1 cellular context compared by ENCODE assay signal in genomic region chr5:178234753-178235599, GRCh38.
TF ChIP-seq lines count a peak whose summit lies in the region.

No MANE protein-coding gene starts in this region.

TF ChIP-seq in GM12878, 131 proteins besides CTCF, POLR2A, EP300 and RAD21:
- TF ChIP-seq, protein P1, sequence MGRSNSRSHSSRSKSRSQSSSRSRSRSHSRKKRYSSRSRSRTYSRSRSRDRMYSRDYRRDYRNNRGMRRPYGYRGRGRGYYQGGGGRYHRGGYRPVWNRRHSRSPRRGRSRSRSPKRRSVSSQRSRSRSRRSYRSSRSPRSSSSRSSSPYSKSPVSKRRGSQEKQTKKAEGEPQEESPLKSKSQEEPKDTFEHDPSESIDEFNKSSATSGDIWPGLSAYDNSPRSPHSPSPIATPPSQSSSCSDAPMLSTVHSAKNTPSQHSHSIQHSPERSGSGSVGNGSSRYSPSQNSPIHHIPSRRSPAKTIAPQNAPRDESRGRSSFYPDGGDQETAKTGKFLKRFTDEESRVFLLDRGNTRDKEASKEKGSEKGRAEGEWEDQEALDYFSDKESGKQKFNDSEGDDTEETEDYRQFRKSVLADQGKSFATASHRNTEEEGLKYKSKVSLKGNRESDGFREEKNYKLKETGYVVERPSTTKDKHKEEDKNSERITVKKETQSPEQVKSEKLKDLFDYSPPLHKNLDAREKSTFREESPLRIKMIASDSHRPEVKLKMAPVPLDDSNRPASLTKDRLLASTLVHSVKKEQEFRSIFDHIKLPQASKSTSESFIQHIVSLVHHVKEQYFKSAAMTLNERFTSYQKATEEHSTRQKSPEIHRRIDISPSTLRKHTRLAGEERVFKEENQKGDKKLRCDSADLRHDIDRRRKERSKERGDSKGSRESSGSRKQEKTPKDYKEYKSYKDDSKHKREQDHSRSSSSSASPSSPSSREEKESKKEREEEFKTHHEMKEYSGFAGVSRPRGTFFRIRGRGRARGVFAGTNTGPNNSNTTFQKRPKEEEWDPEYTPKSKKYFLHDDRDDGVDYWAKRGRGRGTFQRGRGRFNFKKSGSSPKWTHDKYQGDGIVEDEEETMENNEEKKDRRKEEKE (IDR thresholded peaks at IDR 0.05), result no peak
- TF ChIP-seq SPI1 (IDR thresholded peaks at IDR 0.05; ENCODE audit: borderline replicate concordance, insufficient read depth, low read depth, low read length) (peak; percentile 12; the same call in 1 of the 2 replicates), MTA3 (IDR thresholded peaks at IDR 0.05; ENCODE audit: borderline replicate concordance, low read length) (no peak), SMARCA5 (IDR thresholded peaks at IDR 0.05) (no peak; the same call in 1 of the 2 replicates), KLF5 (IDR thresholded peaks at IDR 0.05; ENCODE audit: partially characterized antibody) (no peak), GATAD2B (conservative IDR thresholded peaks at IDR 0.05; ENCODE audit: low read depth) (no peak), SMC3 (IDR thresholded peaks at IDR 0.05; ENCODE audit: borderline replicate concordance, low read length) (peak; percentile 50; the same call in 1 of the 2 replicates), NKRF (conservative IDR thresholded peaks at IDR 0.05) (no peak), USF2 (IDR thresholded peaks at IDR 0.05; ENCODE audit: borderline replicate concordance, low read depth, low read length) (no peak), WRNIP1 (IDR thresholded peaks at IDR 0.05; ENCODE audit: borderline replicate concordance, low read depth, low read length) (no peak), BRCA1 (IDR thresholded peaks at IDR 0.05; ENCODE audit: low read depth, low read length) (no peak), LARP7 (IDR thresholded peaks at IDR 0.05) (no peak), ZNF592 (IDR thresholded peaks at IDR 0.05) (no peak), SREBF2 (IDR thresholded peaks at IDR 0.05; ENCODE audit: low read length) (no peak), CBFB (IDR thresholded peaks at IDR 0.05; ENCODE audit: low read depth) (no peak), EZH2 (IDR thresholded peaks at IDR 0.05; ENCODE audit: borderline replicate concordance, control insufficient read depth, low read depth, low read length) (no peak), JUND (IDR thresholded peaks at IDR 0.05; ENCODE audit: low read depth, low read length) (no peak), ETV6 (conservative IDR thresholded peaks at IDR 0.05 in 1 of 2, IDR thresholded peaks at IDR 0.05 in 1 of 2; ENCODE audit: borderline replicate concordance in 1 of 2, low read depth in 1 of 2) (no peak), SUPT20H (IDR thresholded peaks at IDR 0.05; ENCODE audit: borderline replicate concordance, control insufficient read depth, low read depth, low read length) (no peak), BACH1 (IDR thresholded peaks at IDR 0.05; ENCODE audit: borderline replicate concordance) (no peak), KAT2A (conservative IDR thresholded peaks at IDR 0.05; ENCODE audit: control insufficient read depth, low read depth, low read length) (no peak), RELA (IDR thresholded peaks at IDR 0.05; ENCODE audit: borderline replicate concordance, partially characterized antibody) (no peak), CHD2 (IDR thresholded peaks at IDR 0.05; ENCODE audit: borderline replicate concordance, low read depth, low read length) (no peak), ATF2 (IDR thresholded peaks at IDR 0.05; ENCODE audit: low read length) (no peak), YY1 (IDR thresholded peaks at IDR 0.05; ENCODE audit: low read depth, low read length) (peak; percentile 49; the same call in 1 of the 2 replicates), TAF1 (IDR thresholded peaks at IDR 0.05; ENCODE audit: borderline replicate concordance, low read depth, low read length) (no peak), STAT1 (conservative IDR thresholded peaks at IDR 0.05) (no peak), MYB (IDR thresholded peaks at IDR 0.05; ENCODE audit: borderline replicate concordance, low read depth, low read length) (no peak), SREBF1 (IDR thresholded peaks at IDR 0.05; ENCODE audit: low read length) (no peak), NR2C2 (IDR thresholded peaks at IDR 0.05; ENCODE audit: borderline replicate concordance, control insufficient read depth, insufficient read length, low read depth) (no peak), NR2F1 (conservative IDR thresholded peaks at IDR 0.05) (no peak), PAX8 (IDR thresholded peaks at IDR 0.05) (no peak), NFYA (IDR thresholded peaks at IDR 0.05; ENCODE audit: borderline replicate concordance, low read depth, low read length) (no peak), HDAC2 (IDR thresholded peaks at IDR 0.05) (no peak), TARDBP (IDR thresholded peaks at IDR 0.05; ENCODE audit: borderline replicate concordance) (no peak), NBN (IDR thresholded peaks at IDR 0.05) (no peak), NRF1 (conservative IDR thresholded peaks at IDR 0.05; ENCODE audit: low read depth, low read length) (no peak), RUNX3 (IDR thresholded peaks at IDR 0.05; ENCODE audit: low read length) (peak; percentile 46)
- TF ChIP-seq, protein P2, sequence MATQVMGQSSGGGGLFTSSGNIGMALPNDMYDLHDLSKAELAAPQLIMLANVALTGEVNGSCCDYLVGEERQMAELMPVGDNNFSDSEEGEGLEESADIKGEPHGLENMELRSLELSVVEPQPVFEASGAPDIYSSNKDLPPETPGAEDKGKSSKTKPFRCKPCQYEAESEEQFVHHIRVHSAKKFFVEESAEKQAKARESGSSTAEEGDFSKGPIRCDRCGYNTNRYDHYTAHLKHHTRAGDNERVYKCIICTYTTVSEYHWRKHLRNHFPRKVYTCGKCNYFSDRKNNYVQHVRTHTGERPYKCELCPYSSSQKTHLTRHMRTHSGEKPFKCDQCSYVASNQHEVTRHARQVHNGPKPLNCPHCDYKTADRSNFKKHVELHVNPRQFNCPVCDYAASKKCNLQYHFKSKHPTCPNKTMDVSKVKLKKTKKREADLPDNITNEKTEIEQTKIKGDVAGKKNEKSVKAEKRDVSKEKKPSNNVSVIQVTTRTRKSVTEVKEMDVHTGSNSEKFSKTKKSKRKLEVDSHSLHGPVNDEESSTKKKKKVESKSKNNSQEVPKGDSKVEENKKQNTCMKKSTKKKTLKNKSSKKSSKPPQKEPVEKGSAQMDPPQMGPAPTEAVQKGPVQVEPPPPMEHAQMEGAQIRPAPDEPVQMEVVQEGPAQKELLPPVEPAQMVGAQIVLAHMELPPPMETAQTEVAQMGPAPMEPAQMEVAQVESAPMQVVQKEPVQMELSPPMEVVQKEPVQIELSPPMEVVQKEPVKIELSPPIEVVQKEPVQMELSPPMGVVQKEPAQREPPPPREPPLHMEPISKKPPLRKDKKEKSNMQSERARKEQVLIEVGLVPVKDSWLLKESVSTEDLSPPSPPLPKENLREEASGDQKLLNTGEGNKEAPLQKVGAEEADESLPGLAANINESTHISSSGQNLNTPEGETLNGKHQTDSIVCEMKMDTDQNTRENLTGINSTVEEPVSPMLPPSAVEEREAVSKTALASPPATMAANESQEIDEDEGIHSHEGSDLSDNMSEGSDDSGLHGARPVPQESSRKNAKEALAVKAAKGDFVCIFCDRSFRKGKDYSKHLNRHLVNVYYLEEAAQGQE (IDR thresholded peaks at IDR 0.05; ENCODE audit: low read depth, low read length), result no peak
- TF ChIP-seq, protein P3, sequence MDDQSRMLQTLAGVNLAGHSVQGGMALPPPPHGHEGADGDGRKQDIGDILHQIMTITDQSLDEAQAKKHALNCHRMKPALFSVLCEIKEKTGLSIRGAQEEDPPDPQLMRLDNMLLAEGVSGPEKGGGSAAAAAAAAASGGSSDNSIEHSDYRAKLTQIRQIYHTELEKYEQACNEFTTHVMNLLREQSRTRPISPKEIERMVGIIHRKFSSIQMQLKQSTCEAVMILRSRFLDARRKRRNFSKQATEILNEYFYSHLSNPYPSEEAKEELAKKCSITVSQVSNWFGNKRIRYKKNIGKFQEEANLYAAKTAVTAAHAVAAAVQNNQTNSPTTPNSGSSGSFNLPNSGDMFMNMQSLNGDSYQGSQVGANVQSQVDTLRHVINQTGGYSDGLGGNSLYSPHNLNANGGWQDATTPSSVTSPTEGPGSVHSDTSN (IDR thresholded peaks at IDR 0.05; ENCODE audit: insufficient replicate concordance, low read depth, low read length), result no peak
- TF ChIP-seq, protein P4, sequence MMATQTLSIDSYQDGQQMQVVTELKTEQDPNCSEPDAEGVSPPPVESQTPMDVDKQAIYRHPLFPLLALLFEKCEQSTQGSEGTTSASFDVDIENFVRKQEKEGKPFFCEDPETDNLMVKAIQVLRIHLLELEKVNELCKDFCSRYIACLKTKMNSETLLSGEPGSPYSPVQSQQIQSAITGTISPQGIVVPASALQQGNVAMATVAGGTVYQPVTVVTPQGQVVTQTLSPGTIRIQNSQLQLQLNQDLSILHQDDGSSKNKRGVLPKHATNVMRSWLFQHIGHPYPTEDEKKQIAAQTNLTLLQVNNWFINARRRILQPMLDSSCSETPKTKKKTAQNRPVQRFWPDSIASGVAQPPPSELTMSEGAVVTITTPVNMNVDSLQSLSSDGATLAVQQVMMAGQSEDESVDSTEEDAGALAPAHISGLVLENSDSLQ (IDR thresholded peaks at IDR 0.05), result peak; percentile 68
